ENCODE assay signal across 1 cellular context in genomic region chr5:154690488-154690887, GRCh38.
TF ChIP-seq lines count a peak whose summit lies in the region.

No MANE protein-coding gene starts in this region.

TF ChIP-seq in H1, 55 proteins besides CTCF, POLR2A, EP300 and RAD21:
- TF ChIP-seq TAF1 (IDR thresholded peaks at IDR 0.05; ENCODE audit: low read depth, low read length) (no peak), SP4 (IDR thresholded peaks at IDR 0.05; ENCODE audit: low read length) (no peak), CREB1 (IDR thresholded peaks at IDR 0.05) (no peak), HDAC2 (IDR thresholded peaks at IDR 0.05; ENCODE audit: borderline replicate concordance in 1 of 2, low read depth in 2 of 2, low read length in 2 of 2) (no peak), KDM1A (IDR thresholded peaks at IDR 0.05; ENCODE audit: borderline replicate concordance, low read length) (no peak), RXRA (IDR thresholded peaks at IDR 0.05; ENCODE audit: insufficient read depth, low read depth, low read length) (no peak), TBP (IDR thresholded peaks at IDR 0.05; ENCODE audit: low read depth, low read length) (no peak)
